Comparison of ENCODE assay signal across 19 cellular contexts in the genomic region with DNA sequence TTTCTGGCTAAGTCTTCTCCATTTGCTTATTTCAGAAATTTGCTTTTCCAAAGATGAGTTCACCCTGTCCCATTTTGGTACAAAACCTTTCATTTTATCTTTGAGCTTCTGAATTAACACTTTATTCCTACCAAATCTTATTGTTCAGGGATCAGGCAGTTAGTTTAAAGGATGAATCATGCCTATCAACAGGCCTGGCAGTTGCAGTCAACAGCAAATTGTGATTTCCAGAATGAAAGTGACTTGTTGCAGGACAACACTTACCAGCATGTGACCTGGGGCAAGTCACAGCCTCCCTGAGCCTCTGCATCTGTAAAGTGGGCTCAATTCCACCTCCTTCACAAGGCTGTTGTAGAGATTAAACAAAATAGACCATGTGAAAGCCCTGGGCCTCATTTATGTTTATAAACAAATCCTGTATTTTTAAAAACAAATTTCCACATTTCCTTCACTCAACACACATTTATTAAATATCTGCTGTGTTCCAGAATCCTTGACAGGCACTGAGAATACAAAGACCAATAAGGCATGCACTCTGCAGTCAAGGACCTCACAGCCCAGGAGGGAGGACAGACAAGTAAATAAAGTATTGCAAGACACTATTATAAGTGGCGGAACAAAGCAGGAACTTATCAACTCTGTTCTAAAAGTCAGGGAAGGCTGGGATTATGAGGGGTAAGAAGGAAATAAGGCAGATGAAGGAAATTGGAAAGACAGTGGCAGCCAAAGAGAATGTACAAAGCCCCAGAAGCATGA.
"Had no signal": no experiment of that assay in that cellular context is flagged by ENCODE, and none has a peak within 500 bp of the region (broad histone marks: within the 10 kb centered on the region; RNA-seq: fewer than 3 reads in every experiment).

No MANE protein-coding gene starts in this region.

- H3K9me3 Mint-ChIP-seq: activated naive CD8-positive, alpha-beta T cell treated with anti-CD3 and anti-CD28 coated beads for 36 hours had no signal

- H3K4me1 ChIP-seq: breast epithelium, esophagus squamous epithelium, heart right ventricle, parathyroid adenoma, stomach, uterus had no signal

- H3K4me3 Mint-ChIP-seq: activated CD4-positive, alpha-beta memory T cell treated with anti-CD3 and anti-CD28 coated beads for 36 hours; activated naive CD8-positive, alpha-beta T cell treated with anti-CD3 and anti-CD28 coated beads for 36 hours had no signal

- H3K4me3 ChIP-seq: breast epithelium, dorsolateral prefrontal cortex, esophagus squamous epithelium, heart right ventricle, stomach, uterus had no signal

- ATAC-seq: heart right ventricle, left ventricle myocardium superior had no signal

- H3K36me3 Mint-ChIP-seq: activated CD4-positive, alpha-beta memory T cell treated with anti-CD3 and anti-CD28 coated beads for 36 hours; activated naive CD8-positive, alpha-beta T cell treated with anti-CD3 and anti-CD28 coated beads for 36 hours had no signal

- DNase-seq: activated CD4-positive, alpha-beta memory T cell treated with anti-CD3 and anti-CD28 coated beads for 36 hours; activated CD4-positive, alpha-beta T cell treated with anti-CD3 and anti-CD28 coated beads for 1 hour; activated gamma-delta T cell treated with Interleukin-2 at 50 U/mL for 16 hours; activated naive CD8-positive, alpha-beta T cell treated with anti-CD3 and anti-CD28 coated beads for 36 hours; activated T-cell treated with anti-CD3 and anti-CD28 coated beads, Interleukin-2, amount 50 U/mL, for 48 hours; dorsolateral prefrontal cortex; esophagus squamous epithelium; foreskin melanocyte; heart right ventricle; left ventricle myocardium superior; midbrain; retina; stimulated activated CD4-positive, alpha-beta T cell treated with anti-CD3 and anti-CD28 coated beads, Interleukin-15, amount 100 ng/mL, for 24 hours; stimulated activated CD4-positive, alpha-beta T cell treated with anti-CD3 and anti-CD28 coated beads, Interleukin-4, amount 100 ng/mL, for 24 hours; stomach; uterus had no signal

- H3K27me3 ChIP-seq: breast epithelium, dorsolateral prefrontal cortex, esophagus squamous epithelium, heart right ventricle, stomach, uterus had no signal

- H3K9me3 ChIP-seq: breast epithelium, esophagus squamous epithelium, heart right ventricle, stomach, uterus had no signal

- H3K4me1 Mint-ChIP-seq: activated naive CD8-positive, alpha-beta T cell treated with anti-CD3 and anti-CD28 coated beads for 36 hours had no signal

- H3K27ac ChIP-seq: breast epithelium, dorsolateral prefrontal cortex, esophagus squamous epithelium, heart right ventricle, parathyroid adenoma, stomach, uterus had no signal

- FAIRE-seq: keratinocyte had no signal

- H3K27ac Mint-ChIP-seq: activated CD4-positive, alpha-beta memory T cell treated with anti-CD3 and anti-CD28 coated beads for 36 hours; activated naive CD8-positive, alpha-beta T cell treated with anti-CD3 and anti-CD28 coated beads for 36 hours had no signal

- H3K36me3 ChIP-seq: breast epithelium, esophagus squamous epithelium, heart right ventricle, stomach, uterus had no signal
